Comparison of ENCODE assay signal across 9 cellular contexts in the genomic region with DNA sequence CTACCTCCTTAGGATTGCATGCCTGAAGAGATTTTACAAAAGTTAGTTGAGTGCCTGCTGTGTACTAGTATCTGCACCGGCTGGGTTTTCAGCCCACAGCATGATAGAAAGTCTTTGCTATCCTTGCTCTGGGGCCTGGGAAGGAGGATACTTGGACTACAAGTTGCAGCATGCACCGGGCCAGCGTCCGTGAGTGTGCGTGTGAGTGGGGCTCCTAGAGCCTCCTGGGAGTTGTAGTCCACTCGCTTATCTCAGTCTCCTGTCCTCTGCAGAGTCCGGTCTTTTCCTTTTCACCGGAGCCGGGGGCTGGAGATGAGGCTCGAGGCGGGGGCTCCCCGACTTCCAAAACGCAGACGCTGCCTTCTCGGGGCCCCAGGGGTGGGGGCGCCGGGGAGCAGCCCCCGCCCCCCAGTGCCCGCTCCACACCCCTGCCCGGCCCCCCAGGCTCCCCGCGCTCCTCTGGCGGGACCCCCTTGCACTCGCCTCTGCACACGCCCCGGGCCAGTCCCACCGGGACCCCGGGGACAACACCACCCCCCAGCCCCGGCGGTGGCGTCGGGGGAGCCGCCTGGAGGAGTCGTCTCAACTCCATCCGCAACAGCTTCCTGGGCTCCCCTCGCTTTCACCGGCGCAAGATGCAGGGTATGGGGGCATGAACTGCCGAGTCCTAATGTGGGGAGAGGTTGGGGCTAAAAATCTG. TPM values are rescaled to one million over a fixed set of nuclear protein-coding genes. Genes with fewer than 3 reads are reported as not detected.
DNase-seq lines count a peak whose midpoint lies in the region; ATAC-seq, FAIRE-seq and TF ChIP-seq lines count a peak whose summit lies in the region.
"Had no signal": no experiment of that assay in that cellular context is flagged by ENCODE, and none has a peak within 500 bp of the region (broad histone marks: within the 10 kb centered on the region; RNA-seq: fewer than 3 reads in every experiment).

No MANE protein-coding gene starts in this region.

- no peaks in the 10 kb centered on the region for H3K9me2 ChIP-seq in hepatocyte (replicated peaks; ENCODE audit: insufficient read depth)

- WGBS in hepatocyte (ENCODE audit: low lambda C conversion rate, missing lambda C conversion rate): 94% methylated on average over 19 of the region's 39 CpGs

- H3K27me3 ChIP-seq in hepatocyte: no peaks in the 10 kb centered on the region
- H3K27me3 ChIP-seq: SJSA1 had no signal

- no peaks in the 10 kb centered on the region for H3K9me3 ChIP-seq in hepatocyte (ENCODE audit: low read depth)
- H3K9me3 ChIP-seq: SJSA1 had no signal

- TF ChIP-seq CTCF in D721Med (IDR thresholded peaks at IDR 0.05; ENCODE audit: insufficient read depth, missing control alignments) (no peak), GM20000 (IDR thresholded peaks at IDR 0.05; ENCODE audit: extremely low read depth, missing control alignments) (no peak), hepatocyte (IDR thresholded peaks at IDR 0.05; ENCODE audit: poor library complexity) (no peak)

- ATAC-seq in GM19467 (IDR thresholded peaks at IDR 0.05; ENCODE audit: unreplicated experiment) (no peak), GM21390 (IDR thresholded peaks at IDR 0.05; ENCODE audit: unreplicated experiment) (no peak), HG03378 (IDR thresholded peaks at IDR 0.05; ENCODE audit: unreplicated experiment) (no peak)

- no peak overlapping the region for H2AFZ ChIP-seq in hepatocyte

- H3K4me3 ChIP-seq in hepatocyte: no peak overlapping the region
- H3K4me3 ChIP-seq: SJSA1 had no signal

- H3K27ac ChIP-seq in hepatocyte: no peak overlapping the region
- H3K27ac ChIP-seq: SJSA1 had no signal

- DNase-seq in D721Med (ENCODE audit: insufficient read length, low spot score) (peak; percentile 83), GM20000 (ENCODE audit: low spot score) (peak; percentile 78), RPMI8226 (peak; percentile 81), hepatocyte (ENCODE audit: low spot score) (peak; percentile 44), hypothalamus (lab: John Stamatoyannopoulos, UW) (no peak)

- no peaks in the 10 kb centered on the region for H4K20me1 ChIP-seq in hepatocyte (ENCODE audit: insufficient read depth, poor library complexity, severe bottlenecking)

- FAIRE-seq in D721Med (lab: Jason Lieb, UNC): no peak

- no peaks in the 10 kb centered on the region for H3K79me2 ChIP-seq in hepatocyte

- H3K4me2 ChIP-seq in hepatocyte: no peak overlapping the region

- no peaks in the 10 kb centered on the region for H3K4me1 ChIP-seq in hepatocyte (ENCODE audit: insufficient read depth)

- no peaks in the 10 kb centered on the region for H3K36me3 ChIP-seq in hepatocyte (replicated peaks; ENCODE audit: insufficient read depth, low read depth)

RNA-seq across cellular contexts. Expression of a gene that starts 20.6 kb away (rescaled TPM):
- total RNA-seq in hepatocyte: 3.3 and 13.2 TPM in 2 replicates
- polyA plus RNA-seq in hepatocyte: 2.4 and 2.7 TPM in 2 replicates

RNA-seq across cellular contexts. Expression of a gene that starts 20.7 kb away (rescaled TPM):
- 10.6 and 25.4 TPM in 2 replicates for total RNA-seq in hepatocyte
- polyA plus RNA-seq in hepatocyte: 8.1 and 9.2 TPM in 2 replicates
- total RNA-seq: SJSA1 had no signal

RNA-seq across cellular contexts. Expression of a gene that starts 24.5 kb away (rescaled TPM):
- 31.5 and 33.9 TPM in 2 replicates for total RNA-seq in hepatocyte
- polyA plus RNA-seq in hepatocyte: 52.2 and 54.5 TPM in 2 replicates

RNA-seq across cellular contexts. Expression of a gene that starts 35.2 kb away (rescaled TPM):
- 13.6 and 22.8 TPM in 2 replicates for total RNA-seq in hepatocyte
- 23.6 and 38.0 TPM in 2 replicates for polyA plus RNA-seq in hepatocyte

RNA-seq across cellular contexts. Expression of a gene that starts 45.6 kb away (rescaled TPM):
- total RNA-seq in hepatocyte: 37.1 and 39.5 TPM in 2 replicates
- 76.0 and 79.3 TPM in 2 replicates for polyA plus RNA-seq in hepatocyte

Comparison
In these comparisons a context has a peak if more than half of its experiments do, and no peak if none do; other contexts are left out.
1. DNase-seq: peak in D721Med (single experiment), GM20000 (single experiment), RPMI8226 (single experiment) and hepatocyte (single experiment); none in hypothalamus (0 of 51).